In the genomic region with DNA sequence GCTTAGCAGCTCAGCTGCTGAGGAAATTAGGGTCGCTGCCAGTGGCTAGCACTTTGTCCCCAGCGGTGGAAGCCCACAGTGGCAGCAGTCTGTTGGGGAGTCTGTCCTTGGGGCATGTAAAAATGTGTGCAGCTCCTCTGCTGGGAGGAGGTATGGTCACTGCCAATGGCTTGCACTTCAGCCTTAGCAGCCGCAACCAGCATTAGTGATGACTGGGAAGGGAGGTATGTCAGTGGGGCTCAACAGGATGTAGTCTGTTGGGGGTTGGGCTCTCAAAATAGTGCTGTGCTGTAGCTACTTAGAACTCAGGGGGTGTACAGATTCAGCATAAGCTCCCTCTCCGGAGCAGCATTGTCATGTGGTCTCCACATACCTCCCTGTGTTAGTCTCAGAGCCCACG, we compare ENCODE assay signal across 11 cellular contexts.
"Had no signal": no experiment of that assay in that cellular context is flagged by ENCODE, and none has a peak within 500 bp of the region (broad histone marks: within the 10 kb centered on the region; RNA-seq: fewer than 3 reads in every experiment).

No MANE protein-coding gene starts in this region.

- H3K4me1 ChIP-seq: adrenal gland, esophagus squamous epithelium had no signal

- H3K4me3 Mint-ChIP-seq: activated B cell treated with CpG ODN at 0.5 μM for 24 hours; activated CD4-positive, alpha-beta T cell treated with anti-CD3 and anti-CD28 coated beads, Interleukin-2, amount 10 ng/mL, durations not matched to agents 24 days and 14 days had no signal

- H3K27me3 Mint-ChIP-seq: activated B cell treated with CpG ODN at 0.5 μM for 24 hours; activated CD4-positive, alpha-beta T cell treated with anti-CD3 and anti-CD28 coated beads, Interleukin-2, amount 10 ng/mL, durations not matched to agents 24 days and 14 days had no signal

- H3K27ac ChIP-seq: adrenal gland, esophagus squamous epithelium had no signal

- DNase-seq: activated B cell treated with CpG ODN at 0.5 μM for 24 hours; activated CD4-positive, alpha-beta T cell treated with anti-CD3 and anti-CD28 coated beads, Interleukin-2, amount 10 ng/mL, durations not matched to agents 24 days and 14 days; activated naive CD4-positive, alpha-beta T cell treated with anti-CD3 and anti-CD28 coated beads, Interleukin-2, amount 50 U/mL, for 16 hours; adrenal gland; esophagus squamous epithelium; foreskin fibroblast; head of caudate nucleus; stimulated activated naive CD4-positive, alpha-beta T cell treated with Interleukin-2 at 50 U/mL for 16 hours; trophoblast cell had no signal

- H3K27me3 ChIP-seq: adrenal gland, esophagus squamous epithelium had no signal

- H3K36me3 ChIP-seq: adrenal gland had no signal

- H3K4me1 Mint-ChIP-seq: activated B cell treated with CpG ODN at 0.5 μM for 24 hours had no signal

- ATAC-seq: left ventricle myocardium superior, sciatic nerve had no signal

- H3K27ac Mint-ChIP-seq: activated B cell treated with CpG ODN at 0.5 μM for 24 hours; activated CD4-positive, alpha-beta T cell treated with anti-CD3 and anti-CD28 coated beads, Interleukin-2, amount 10 ng/mL, durations not matched to agents 24 days and 14 days had no signal

- H3K4me3 ChIP-seq: adrenal gland, esophagus squamous epithelium had no signal
